1 cellular context compared by ENCODE assay signal in the genomic region with DNA sequence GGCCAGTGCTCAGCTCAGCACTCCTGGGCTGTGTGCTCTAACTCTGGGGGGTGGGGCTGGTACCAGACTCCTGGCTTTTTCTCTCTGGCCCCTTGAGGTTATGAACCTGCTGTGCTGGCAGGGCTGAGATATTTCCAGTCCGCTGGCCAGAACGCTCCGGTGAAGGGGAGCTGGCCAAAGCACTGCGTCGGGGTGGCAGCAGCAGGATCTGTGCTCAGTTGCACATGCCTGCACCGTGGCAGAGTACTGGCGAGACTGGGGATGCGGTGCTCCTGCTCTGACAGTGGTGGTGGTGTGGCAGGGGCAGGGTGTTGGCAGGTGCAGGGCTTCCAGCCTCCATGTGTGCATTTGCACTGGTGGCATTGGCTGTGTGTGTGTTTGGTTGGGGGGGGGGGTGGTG.
TF ChIP-seq lines count a peak whose summit lies in the region.

No MANE protein-coding gene starts in this region.

TF ChIP-seq in GM12878, 131 proteins besides CTCF, POLR2A, EP300 and RAD21 (continued from another document):
- TF ChIP-seq, protein P1, sequence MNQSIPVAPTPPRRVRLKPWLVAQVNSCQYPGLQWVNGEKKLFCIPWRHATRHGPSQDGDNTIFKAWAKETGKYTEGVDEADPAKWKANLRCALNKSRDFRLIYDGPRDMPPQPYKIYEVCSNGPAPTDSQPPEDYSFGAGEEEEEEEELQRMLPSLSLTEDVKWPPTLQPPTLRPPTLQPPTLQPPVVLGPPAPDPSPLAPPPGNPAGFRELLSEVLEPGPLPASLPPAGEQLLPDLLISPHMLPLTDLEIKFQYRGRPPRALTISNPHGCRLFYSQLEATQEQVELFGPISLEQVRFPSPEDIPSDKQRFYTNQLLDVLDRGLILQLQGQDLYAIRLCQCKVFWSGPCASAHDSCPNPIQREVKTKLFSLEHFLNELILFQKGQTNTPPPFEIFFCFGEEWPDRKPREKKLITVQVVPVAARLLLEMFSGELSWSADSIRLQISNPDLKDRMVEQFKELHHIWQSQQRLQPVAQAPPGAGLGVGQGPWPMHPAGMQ (IDR thresholded peaks at IDR 0.05; ENCODE audit: borderline replicate concordance): no peak
- TF ChIP-seq SIN3A (IDR thresholded peaks at IDR 0.05; ENCODE audit: low read depth, low read length) (no peak), FOS (IDR thresholded peaks at IDR 0.05; ENCODE audit: borderline replicate concordance, extremely low read depth, insufficient read length) (no peak), MYB (IDR thresholded peaks at IDR 0.05; ENCODE audit: borderline replicate concordance, low read depth, low read length) (no peak), MEF2A (IDR thresholded peaks at IDR 0.05; ENCODE audit: insufficient read depth, low read depth, low read length) (no peak), ZNF217 (IDR thresholded peaks at IDR 0.05) (no peak), IRF4 (IDR thresholded peaks at IDR 0.05; ENCODE audit: low read depth, low read length) (no peak), NFXL1 (IDR thresholded peaks at IDR 0.05; ENCODE audit: borderline replicate concordance) (no peak)
- TF ChIP-seq, protein P2, sequence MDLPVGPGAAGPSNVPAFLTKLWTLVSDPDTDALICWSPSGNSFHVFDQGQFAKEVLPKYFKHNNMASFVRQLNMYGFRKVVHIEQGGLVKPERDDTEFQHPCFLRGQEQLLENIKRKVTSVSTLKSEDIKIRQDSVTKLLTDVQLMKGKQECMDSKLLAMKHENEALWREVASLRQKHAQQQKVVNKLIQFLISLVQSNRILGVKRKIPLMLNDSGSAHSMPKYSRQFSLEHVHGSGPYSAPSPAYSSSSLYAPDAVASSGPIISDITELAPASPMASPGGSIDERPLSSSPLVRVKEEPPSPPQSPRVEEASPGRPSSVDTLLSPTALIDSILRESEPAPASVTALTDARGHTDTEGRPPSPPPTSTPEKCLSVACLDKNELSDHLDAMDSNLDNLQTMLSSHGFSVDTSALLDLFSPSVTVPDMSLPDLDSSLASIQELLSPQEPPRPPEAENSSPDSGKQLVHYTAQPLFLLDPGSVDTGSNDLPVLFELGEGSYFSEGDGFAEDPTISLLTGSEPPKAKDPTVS (IDR thresholded peaks at IDR 0.05; ENCODE audit: low read depth, low read length): no peak
- TF ChIP-seq, protein P3, sequence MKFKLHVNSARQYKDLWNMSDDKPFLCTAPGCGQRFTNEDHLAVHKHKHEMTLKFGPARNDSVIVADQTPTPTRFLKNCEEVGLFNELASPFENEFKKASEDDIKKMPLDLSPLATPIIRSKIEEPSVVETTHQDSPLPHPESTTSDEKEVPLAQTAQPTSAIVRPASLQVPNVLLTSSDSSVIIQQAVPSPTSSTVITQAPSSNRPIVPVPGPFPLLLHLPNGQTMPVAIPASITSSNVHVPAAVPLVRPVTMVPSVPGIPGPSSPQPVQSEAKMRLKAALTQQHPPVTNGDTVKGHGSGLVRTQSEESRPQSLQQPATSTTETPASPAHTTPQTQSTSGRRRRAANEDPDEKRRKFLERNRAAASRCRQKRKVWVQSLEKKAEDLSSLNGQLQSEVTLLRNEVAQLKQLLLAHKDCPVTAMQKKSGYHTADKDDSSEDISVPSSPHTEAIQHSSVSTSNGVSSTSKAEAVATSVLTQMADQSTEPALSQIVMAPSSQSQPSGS (IDR thresholded peaks at IDR 0.05; ENCODE audit: low read length): no peak
